In the genomic region with DNA sequence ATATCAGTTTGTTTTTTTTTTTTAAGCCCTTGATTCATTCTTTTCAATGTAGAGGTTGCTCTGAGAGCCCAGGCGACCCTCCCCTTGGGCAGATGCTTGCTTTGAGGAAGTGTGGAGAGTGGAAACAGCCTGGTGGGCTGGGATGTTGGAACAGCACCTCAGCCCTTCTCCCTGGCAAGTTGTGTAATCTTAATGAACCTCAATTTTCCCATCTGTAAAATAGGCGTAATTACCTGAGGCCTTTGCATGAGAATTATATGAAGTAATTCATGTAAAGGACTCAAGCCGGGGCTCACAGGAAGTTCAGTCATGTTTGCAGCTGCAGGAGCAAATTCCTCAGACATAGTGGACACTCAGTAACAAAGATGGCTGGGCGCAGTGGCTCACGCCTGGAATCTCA, we compare ENCODE assay signal across 21 cellular contexts.
"Had no signal": no experiment of that assay in that cellular context is flagged by ENCODE, and none has a peak within 500 bp of the region (broad histone marks: within the 10 kb centered on the region; RNA-seq: fewer than 3 reads in every experiment).

No MANE protein-coding gene starts in this region.

- H3K27ac ChIP-seq: colonic mucosa, dorsolateral prefrontal cortex, stomach, suprapubic skin, tibial nerve had no signal

- H3K36me3 Mint-ChIP-seq: activated naive CD8-positive, alpha-beta T cell treated with anti-CD3 and anti-CD28 coated beads, Interleukin-2, amount 10 ng/mL, durations not matched to agents 7 days and 5 days; immature natural killer cell; stimulated activated effector memory CD8-positive, alpha-beta T cell treated with anti-CD3 and anti-CD28 coated beads, Interleukin-12 subunit alpha, Interleukin-12 subunit beta, amount 100 ng/mL, for 72 hours had no signal

- H3K27me3 Mint-ChIP-seq: activated naive CD8-positive, alpha-beta T cell treated with anti-CD3 and anti-CD28 coated beads, Interleukin-2, amount 10 ng/mL, durations not matched to agents 7 days and 5 days; effector memory CD8-positive, alpha-beta T cell; T-helper 17 cell had no signal

- H3K4me3 ChIP-seq: colonic mucosa, dorsolateral prefrontal cortex, stomach, suprapubic skin, tibial nerve had no signal

- H3K9me3 Mint-ChIP-seq: activated naive CD8-positive, alpha-beta T cell treated with anti-CD3 and anti-CD28 coated beads, Interleukin-2, amount 10 ng/mL, durations not matched to agents 7 days and 5 days; effector memory CD8-positive, alpha-beta T cell; immature natural killer cell; nephron progenitor cell; stimulated activated effector memory CD8-positive, alpha-beta T cell treated with anti-CD3 and anti-CD28 coated beads, Interleukin-12 subunit alpha, Interleukin-12 subunit beta, amount 100 ng/mL, for 72 hours had no signal

- DNase-seq: activated CD4-positive, CD25-positive, alpha-beta regulatory T cell treated with anti-CD3 and anti-CD28 coated beads, Interleukin-2, amount 50 U/mL, for 72 hours; activated naive CD8-positive, alpha-beta T cell treated with anti-CD3 and anti-CD28 coated beads, Interleukin-2, amount 10 ng/mL, durations not matched to agents 7 days and 5 days; amygdala; colonic mucosa; dorsolateral prefrontal cortex; effector memory CD8-positive, alpha-beta T cell; foreskin melanocyte; immature natural killer cell; midbrain; nephron progenitor cell; occipital lobe; small intestine; stimulated activated CD4-positive, alpha-beta T cell treated with anti-CD3 and anti-CD28 coated beads, Interleukin-2, amount 100 ng/mL, for 24 hours; stomach; T-helper 17 cell had no signal

- H3K36me3 ChIP-seq: colonic mucosa, stomach, suprapubic skin, tibial nerve had no signal

- H3K27me3 ChIP-seq: colonic mucosa, dorsolateral prefrontal cortex, stomach, suprapubic skin, tibial nerve had no signal

- H3K4me1 ChIP-seq: colonic mucosa had no signal

- H3K4me3 Mint-ChIP-seq: activated naive CD8-positive, alpha-beta T cell treated with anti-CD3 and anti-CD28 coated beads, Interleukin-2, amount 10 ng/mL, durations not matched to agents 7 days and 5 days; effector memory CD8-positive, alpha-beta T cell; nephron progenitor cell; stimulated activated effector memory CD8-positive, alpha-beta T cell treated with anti-CD3 and anti-CD28 coated beads, Interleukin-12 subunit alpha, Interleukin-12 subunit beta, amount 100 ng/mL, for 72 hours; T-helper 17 cell had no signal

- H3K9me3 ChIP-seq: colonic mucosa, stomach, suprapubic skin, tibial nerve had no signal

- ATAC-seq: effector memory CD8-positive, alpha-beta T cell; esophagus mucosa; left lobe of liver; sciatic nerve; stimulated activated effector memory CD8-positive, alpha-beta T cell treated with anti-CD3 and anti-CD28 coated beads, Interleukin-12 subunit alpha, Interleukin-12 subunit beta, amount 100 ng/mL, for 72 hours; T-helper 17 cell had no signal

- H3K27ac Mint-ChIP-seq: activated naive CD8-positive, alpha-beta T cell treated with anti-CD3 and anti-CD28 coated beads, Interleukin-2, amount 10 ng/mL, durations not matched to agents 7 days and 5 days; effector memory CD8-positive, alpha-beta T cell; immature natural killer cell; nephron progenitor cell; stimulated activated effector memory CD8-positive, alpha-beta T cell treated with anti-CD3 and anti-CD28 coated beads, Interleukin-12 subunit alpha, Interleukin-12 subunit beta, amount 100 ng/mL, for 72 hours; T-helper 17 cell had no signal
